ENCODE assay signal across 3 cellular contexts in the genomic region with DNA sequence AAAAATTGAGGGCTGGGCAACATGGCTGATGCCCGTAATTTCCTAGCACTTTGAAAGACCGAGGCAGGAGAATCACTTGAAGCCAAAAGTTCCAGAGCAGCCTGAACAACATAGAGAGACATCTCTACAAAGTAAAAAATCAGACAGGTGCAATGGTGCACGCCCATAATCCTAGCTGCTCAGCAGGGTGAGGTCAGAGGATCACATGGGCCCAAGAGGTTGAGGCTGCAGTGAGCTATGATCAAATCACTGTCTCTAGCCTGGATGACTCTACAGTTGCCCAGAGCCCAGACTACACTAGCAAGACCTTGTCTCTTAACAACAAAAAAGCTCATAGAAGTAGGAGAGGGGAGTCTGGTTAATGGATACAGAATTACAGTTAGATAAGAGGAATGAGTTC. TPM values are rescaled to one million over a fixed set of nuclear protein-coding genes. Genes with fewer than 3 reads are reported as not detected.
"Had no signal": no experiment of that assay in that cellular context is flagged by ENCODE, and none has a peak within 500 bp of the region (broad histone marks: within the 10 kb centered on the region; RNA-seq: fewer than 3 reads in every experiment).

No MANE protein-coding gene starts in this region.

RNA-seq across cellular contexts. Expression of a gene that starts 40.3 kb away (rescaled TPM):
- total RNA-seq: ascending aorta, fibroblast of lung, fibroblast of villous mesenchyme had no signal
- polyA plus RNA-seq: fibroblast of lung had no signal
